Comparison of ENCODE assay signal across 15 cellular contexts in the genomic region with DNA sequence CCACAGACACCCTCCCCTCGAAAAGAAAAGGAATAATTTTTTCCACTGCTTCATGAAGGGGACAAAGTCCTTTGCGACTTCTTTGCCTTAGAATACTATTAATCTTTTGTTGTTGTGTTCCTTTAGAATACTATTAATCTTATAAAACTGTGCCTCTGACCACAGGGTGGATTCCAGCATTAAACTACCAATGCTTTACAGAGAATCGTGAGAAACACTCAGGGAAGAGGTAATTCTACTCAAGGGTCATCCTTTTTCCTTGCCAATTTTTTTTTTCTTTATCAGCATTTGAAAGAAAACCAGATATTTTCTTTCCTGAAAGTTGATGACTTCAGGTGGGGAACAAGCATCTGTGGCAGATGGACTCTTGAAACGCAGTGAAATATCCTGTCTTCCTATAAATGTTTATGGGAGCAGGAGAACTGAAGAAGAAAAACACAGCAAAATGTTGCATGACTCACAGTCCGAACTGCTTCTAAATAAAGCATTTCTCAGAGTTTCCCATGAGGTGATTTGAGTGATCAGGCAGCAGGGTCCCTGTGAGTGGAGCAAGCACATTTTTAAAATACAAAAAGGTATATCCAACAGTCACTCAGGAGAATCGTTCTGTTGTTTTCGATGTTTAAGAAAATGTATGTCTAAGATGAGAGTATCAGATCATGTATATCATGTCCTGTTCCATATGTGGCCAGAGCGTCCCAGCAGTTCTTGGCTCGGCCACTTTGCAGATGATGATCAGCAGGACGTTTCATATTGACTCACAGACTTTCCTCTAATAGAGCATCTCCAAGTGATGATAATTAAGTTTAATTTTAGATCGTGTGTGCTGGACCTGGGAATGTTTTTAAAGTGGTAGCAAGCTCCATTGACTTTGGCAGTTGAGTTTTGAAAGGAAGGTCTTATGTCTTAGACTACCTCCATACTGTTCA.
DNase-seq lines count a peak whose midpoint lies in the region; ATAC-seq, FAIRE-seq and TF ChIP-seq lines count a peak whose summit lies in the region.
"Had no signal": no experiment of that assay in that cellular context is flagged by ENCODE, and none has a peak within 500 bp of the region (broad histone marks: within the 10 kb centered on the region; RNA-seq: fewer than 3 reads in every experiment).

No MANE protein-coding gene starts in this region.

- peak overlapping the region in 1 of 7 donors; percentile 48 for H3K27ac Mint-ChIP-seq in CD14-positive monocyte
- H3K27ac Mint-ChIP-seq: activated CD8-positive, alpha-beta T cell treated with anti-CD3 and anti-CD28 coated beads, Interleukin-2, amount 10 ng/mL, durations not matched to agents 7 days and 5 days had no signal

- ATAC-seq in SK-N-SH treated with all-trans-retinoic acid at 6 μM for 48 hours: peak; percentile 82
- ATAC-seq in foreskin keratinocyte: no peak
- ATAC-seq: activated CD8-positive, alpha-beta T cell treated with anti-CD3 and anti-CD28 coated beads, Interleukin-2, amount 10 ng/mL, durations not matched to agents 7 days and 5 days; sciatic nerve had no signal

- DNase-seq in GM12891 (ENCODE audit: insufficient read length, low spot score) (no peak), foreskin keratinocyte (no peak), smooth muscle cell of the brain vasculature (ENCODE audit: low read depth, low spot score) (peak; percentile 66), SHP77 (lab: John Stamatoyannopoulos, UW) (no peak), NAMALWA (ENCODE audit: low spot score) (no peak), NCI-H1092 treated with DMSO at 0.1 percent for 48 hours (lab: John Stamatoyannopoulos, UW) (no peak), CD14-positive monocyte (ENCODE audit: low spot score) (no peak)
- DNase-seq: activated CD8-positive, alpha-beta T cell treated with anti-CD3 and anti-CD28 coated beads, Interleukin-2, amount 10 ng/mL, durations not matched to agents 7 days and 5 days; DND-41; esophagus squamous epithelium; KG1; NCI-H69; T-helper 1 cell had no signal

- TF ChIP-seq CTCF in foreskin keratinocyte (conservative IDR thresholded peaks at IDR 0.05): no peak
- TF ChIP-seq CTCF in CD14-positive monocyte (IDR thresholded peaks at IDR 0.05): no peak

- H3K27me3 Mint-ChIP-seq in CD14-positive monocyte (ENCODE audit: low read depth in 3 of 3): peaks cover 0 to 6% (median 4%) of the 10 kb centered on the region in 3 donors

- H3K27me3 ChIP-seq in foreskin keratinocyte: no peaks in the 10 kb centered on the region
- H3K27me3 ChIP-seq: esophagus squamous epithelium had no signal

- H3K36me3 Mint-ChIP-seq in CD14-positive monocyte: no peaks in the 10 kb centered on the region

- peak overlapping the region; percentile 13 for H3K27ac ChIP-seq in foreskin keratinocyte

- peaks cover 0 to 2% (median 0%) of the 10 kb centered on the region in 7 donors for H3K9me3 Mint-ChIP-seq in CD14-positive monocyte

- H3K4me1 Mint-ChIP-seq in CD14-positive monocyte: peaks cover 36% of the 10 kb centered on the region

- H3K4me1 ChIP-seq in foreskin keratinocyte: peaks cover 23% of the 10 kb centered on the region

- intact Hi-C loops in CD14-positive monocyte (cut with micrococcal nuclease): no loop called here

- H3K4me3 Mint-ChIP-seq in CD14-positive monocyte: no peak overlapping the region
- H3K4me3 Mint-ChIP-seq: activated CD8-positive, alpha-beta T cell treated with anti-CD3 and anti-CD28 coated beads, Interleukin-2, amount 10 ng/mL, durations not matched to agents 7 days and 5 days had no signal

- peak; percentile 31 for FAIRE-seq in GM12891 (lab: Jason Lieb, UNC)

- no peak for TF ChIP-seq POLR2A in GM12891 (IDR thresholded peaks at IDR 0.05; ENCODE audit: low read depth, low read length)

TF ChIP-seq in GM12891, 5 proteins besides CTCF, POLR2A, EP300 and RAD21:
- TF ChIP-seq PAX5 (IDR thresholded peaks at IDR 0.05; ENCODE audit: insufficient read depth, low read length, severe bottlenecking): no peak
- TF ChIP-seq SPI1 (IDR thresholded peaks at IDR 0.05; ENCODE audit: low read depth, low read length): no peak
- TF ChIP-seq POLR2AphosphoS5 (IDR thresholded peaks at IDR 0.05; ENCODE audit: low read depth, low read length): no peak
- no peak for TF ChIP-seq TAF1 (IDR thresholded peaks at IDR 0.05; ENCODE audit: low read depth, low read length)
- no peak for TF ChIP-seq POU2F2 (IDR thresholded peaks at IDR 0.05; ENCODE audit: low read depth, low read length)

TF ChIP-seq in SK-N-SH treated with all-trans-retinoic acid at 6 μM for 48 hours, 23 proteins besides CTCF, POLR2A, EP300 and RAD21 (continues in another document):
- no peak for TF ChIP-seq TCF4 (CRISPR knock-in tag; IDR thresholded peaks at IDR 0.05; ENCODE audit: borderline replicate concordance)
- TF ChIP-seq, protein P1, sequence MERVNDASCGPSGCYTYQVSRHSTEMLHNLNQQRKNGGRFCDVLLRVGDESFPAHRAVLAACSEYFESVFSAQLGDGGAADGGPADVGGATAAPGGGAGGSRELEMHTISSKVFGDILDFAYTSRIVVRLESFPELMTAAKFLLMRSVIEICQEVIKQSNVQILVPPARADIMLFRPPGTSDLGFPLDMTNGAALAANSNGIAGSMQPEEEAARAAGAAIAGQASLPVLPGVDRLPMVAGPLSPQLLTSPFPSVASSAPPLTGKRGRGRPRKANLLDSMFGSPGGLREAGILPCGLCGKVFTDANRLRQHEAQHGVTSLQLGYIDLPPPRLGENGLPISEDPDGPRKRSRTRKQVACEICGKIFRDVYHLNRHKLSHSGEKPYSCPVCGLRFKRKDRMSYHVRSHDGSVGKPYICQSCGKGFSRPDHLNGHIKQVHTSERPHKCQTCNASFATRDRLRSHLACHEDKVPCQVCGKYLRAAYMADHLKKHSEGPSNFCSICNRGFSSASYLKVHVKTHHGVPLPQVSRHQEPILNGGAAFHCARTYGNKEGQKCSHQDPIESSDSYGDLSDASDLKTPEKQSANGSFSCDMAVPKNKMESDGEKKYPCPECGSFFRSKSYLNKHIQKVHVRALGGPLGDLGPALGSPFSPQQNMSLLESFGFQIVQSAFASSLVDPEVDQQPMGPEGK (CRISPR knock-in tag; IDR thresholded peaks at IDR 0.05; ENCODE audit: borderline replicate concordance): no peak
- TF ChIP-seq BACH2 (CRISPR knock-in tag; IDR thresholded peaks at IDR 0.05; ENCODE audit: borderline replicate concordance): no peak
- TF ChIP-seq ZNF565 (CRISPR knock-in tag; conservative IDR thresholded peaks at IDR 0.05; ENCODE audit: low read depth): no peak
- TF ChIP-seq, protein P2, sequence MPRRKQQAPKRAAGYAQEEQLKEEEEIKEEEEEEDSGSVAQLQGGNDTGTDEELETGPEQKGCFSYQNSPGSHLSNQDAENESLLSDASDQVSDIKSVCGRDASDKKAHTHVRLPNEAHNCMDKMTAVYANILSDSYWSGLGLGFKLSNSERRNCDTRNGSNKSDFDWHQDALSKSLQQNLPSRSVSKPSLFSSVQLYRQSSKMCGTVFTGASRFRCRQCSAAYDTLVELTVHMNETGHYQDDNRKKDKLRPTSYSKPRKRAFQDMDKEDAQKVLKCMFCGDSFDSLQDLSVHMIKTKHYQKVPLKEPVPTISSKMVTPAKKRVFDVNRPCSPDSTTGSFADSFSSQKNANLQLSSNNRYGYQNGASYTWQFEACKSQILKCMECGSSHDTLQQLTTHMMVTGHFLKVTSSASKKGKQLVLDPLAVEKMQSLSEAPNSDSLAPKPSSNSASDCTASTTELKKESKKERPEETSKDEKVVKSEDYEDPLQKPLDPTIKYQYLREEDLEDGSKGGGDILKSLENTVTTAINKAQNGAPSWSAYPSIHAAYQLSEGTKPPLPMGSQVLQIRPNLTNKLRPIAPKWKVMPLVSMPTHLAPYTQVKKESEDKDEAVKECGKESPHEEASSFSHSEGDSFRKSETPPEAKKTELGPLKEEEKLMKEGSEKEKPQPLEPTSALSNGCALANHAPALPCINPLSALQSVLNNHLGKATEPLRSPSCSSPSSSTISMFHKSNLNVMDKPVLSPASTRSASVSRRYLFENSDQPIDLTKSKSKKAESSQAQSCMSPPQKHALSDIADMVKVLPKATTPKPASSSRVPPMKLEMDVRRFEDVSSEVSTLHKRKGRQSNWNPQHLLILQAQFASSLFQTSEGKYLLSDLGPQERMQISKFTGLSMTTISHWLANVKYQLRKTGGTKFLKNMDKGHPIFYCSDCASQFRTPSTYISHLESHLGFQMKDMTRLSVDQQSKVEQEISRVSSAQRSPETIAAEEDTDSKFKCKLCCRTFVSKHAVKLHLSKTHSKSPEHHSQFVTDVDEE (CRISPR knock-in tag; IDR thresholded peaks at IDR 0.05): no peak
- no peak for TF ChIP-seq GLIS3 (CRISPR knock-in tag; IDR thresholded peaks at IDR 0.05)
- TF ChIP-seq POU6F1 (CRISPR knock-in tag; IDR thresholded peaks at IDR 0.05; ENCODE audit: borderline replicate concordance, low read depth): no peak
- TF ChIP-seq CSRNP3 (CRISPR knock-in tag; IDR thresholded peaks at IDR 0.05): no peak
- TF ChIP-seq TOX (CRISPR knock-in tag; IDR thresholded peaks at IDR 0.05; ENCODE audit: borderline replicate concordance): no peak
- no peak for TF ChIP-seq PPARA (CRISPR knock-in tag; IDR thresholded peaks at IDR 0.05; ENCODE audit: borderline replicate concordance)
- TF ChIP-seq ZFP30 (CRISPR knock-in tag; IDR thresholded peaks at IDR 0.05): no peak
- no peak for TF ChIP-seq RARB (CRISPR knock-in tag; IDR thresholded peaks at IDR 0.05)
